Comparison of ENCODE assay signal across 26 cellular contexts in the genomic region with DNA sequence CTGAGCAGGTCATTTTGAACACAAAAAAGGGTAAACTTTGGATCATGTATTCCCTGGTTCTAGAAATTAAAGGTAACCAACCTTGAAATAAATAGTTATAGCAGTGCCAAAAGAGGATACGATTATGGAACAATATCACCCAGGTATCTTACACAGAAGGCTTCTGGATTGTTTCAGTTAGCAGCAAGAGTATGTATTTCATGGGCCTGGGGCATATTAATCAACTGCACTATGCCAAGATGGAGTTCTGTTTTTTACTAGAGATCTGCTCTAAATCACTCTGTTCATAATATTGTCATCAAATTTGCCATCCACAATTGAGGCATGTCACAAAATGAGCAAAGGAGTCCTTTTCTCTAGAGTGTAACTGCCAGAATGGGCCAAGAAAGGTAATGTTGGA.
"Had no signal": no experiment of that assay in that cellular context is flagged by ENCODE, and none has a peak within 500 bp of the region (broad histone marks: within the 10 kb centered on the region; RNA-seq: fewer than 3 reads in every experiment).

No MANE protein-coding gene starts in this region.

- H3K36me3 ChIP-seq: esophagus muscularis mucosa, gastroesophageal sphincter, heart left ventricle, prostate gland, spleen, thoracic aorta, tibial nerve had no signal

- H3K27me3 Mint-ChIP-seq: memory B cell; stimulated activated memory B cell treated with anti-CD40 and anti-IgM and Interleukin-4, amounts not matched to agents 10 μg/mL and 1 μg/mL and 100 μg/mL, for 72 hours had no signal

- H3K4me2 ChIP-seq: hepatocyte had no signal

- H3K27ac ChIP-seq: coronary artery, esophagus muscularis mucosa, foreskin keratinocyte, gastroesophageal sphincter, prostate gland, spleen, thoracic aorta, tibial nerve had no signal

- H3K9me3 Mint-ChIP-seq: memory B cell; nephron progenitor cell; stimulated activated memory B cell treated with anti-CD40 and anti-IgM and Interleukin-4, amounts not matched to agents 10 μg/mL and 1 μg/mL and 100 μg/mL, for 72 hours had no signal

- H3K4me3 Mint-ChIP-seq: memory B cell; naive thymus-derived CD4-positive, alpha-beta T cell; nephron progenitor cell; stimulated activated memory B cell treated with anti-CD40 and anti-IgM and Interleukin-4, amounts not matched to agents 10 μg/mL and 1 μg/mL and 100 μg/mL, for 72 hours had no signal

- H3K4me3 ChIP-seq: coronary artery, esophagus muscularis mucosa, gastroesophageal sphincter, heart left ventricle, hepatocyte, lung, prostate gland, skin epidermis, spleen, thoracic aorta, tibial nerve had no signal

- H3K79me2 ChIP-seq: hepatocyte had no signal

- DNase-seq: dermis blood vessel endothelial cell; effector memory CD4-positive, alpha-beta T cell; foreskin keratinocyte; heart left ventricle; kidney; midbrain; naive thymus-derived CD4-positive, alpha-beta T cell; nephron progenitor cell; nucleus accumbens; right cardiac atrium; spleen; stimulated activated CD4-positive, alpha-beta T cell treated with anti-CD3 and anti-CD28 coated beads, Interleukin-4, amount 100 ng/mL, for 4 hours; stimulated activated naive CD8-positive, alpha-beta T cell treated with anti-CD3 and anti-CD28 coated beads, Interleukin-15, Interleukin-2, amounts not matched to agents 100 U/mL and 50 U/mL, for 24 hours had no signal

- H3K27ac Mint-ChIP-seq: memory B cell; naive thymus-derived CD4-positive, alpha-beta T cell; nephron progenitor cell; stimulated activated memory B cell treated with anti-CD40 and anti-IgM and Interleukin-4, amounts not matched to agents 10 μg/mL and 1 μg/mL and 100 μg/mL, for 72 hours had no signal

- H3K27me3 ChIP-seq: esophagus muscularis mucosa, foreskin keratinocyte, gastroesophageal sphincter, heart left ventricle, hepatocyte, spleen, tibial nerve had no signal

- H3K9me3 ChIP-seq: esophagus muscularis mucosa, gastroesophageal sphincter, heart left ventricle, prostate gland, spleen, thoracic aorta, tibial nerve had no signal

- FAIRE-seq: endothelial cell of umbilical vein, kidney had no signal

- ATAC-seq: foreskin keratinocyte; gastroesophageal sphincter; heart left ventricle; left lobe of liver; naive thymus-derived CD4-positive, alpha-beta T cell; right cardiac atrium; stimulated activated memory B cell treated with anti-CD40 and anti-IgM and Interleukin-4, amounts not matched to agents 10 μg/mL and 1 μg/mL and 100 μg/mL, for 72 hours; stimulated activated naive CD8-positive, alpha-beta T cell treated with anti-CD3 and anti-CD28 coated beads, Interleukin-15, Interleukin-2, amounts not matched to agents 100 U/mL and 50 U/mL, for 24 hours had no signal
